Comparison of ENCODE assay signal across 29 cellular contexts in the genomic region with DNA sequence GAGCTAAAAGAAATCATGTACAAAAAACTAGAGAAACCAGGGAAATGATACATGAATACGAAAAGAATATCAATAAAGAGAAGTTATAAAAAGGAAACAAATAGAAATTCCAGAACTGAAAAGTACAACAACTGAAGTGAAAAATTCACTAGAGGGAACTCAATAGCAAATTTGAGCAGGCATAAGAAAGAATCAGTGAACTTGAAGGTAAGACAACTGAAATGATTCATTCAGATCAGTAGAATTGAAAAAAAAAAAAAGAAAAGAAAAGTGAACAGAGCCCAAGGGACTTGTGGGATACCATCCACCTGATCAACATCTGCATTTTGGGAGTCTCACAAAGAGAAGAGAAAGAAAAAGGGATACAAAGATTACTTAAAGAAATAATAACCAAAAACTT.
"Had no signal": no experiment of that assay in that cellular context is flagged by ENCODE, and none has a peak within 500 bp of the region (broad histone marks: within the 10 kb centered on the region; RNA-seq: fewer than 3 reads in every experiment).

No MANE protein-coding gene starts in this region.

- H3K4me1 ChIP-seq: neural progenitor cell, parathyroid adenoma, psoas muscle, sigmoid colon, suprapubic skin, testis, tibial artery, transverse colon, upper lobe of right lung, uterus had no signal

- H3K79me2 ChIP-seq: parathyroid adenoma had no signal

- H3K27ac Mint-ChIP-seq: naive B cell; natural killer cell treated with Interleukin-12 subunit alpha and Interleukin-12 subunit beta and Interleukin-15 and Interleukin-18, amount 100 ng/mL, for 72 hours; neural progenitor cell; progenitor cell of endocrine pancreas; stimulated activated effector memory CD8-positive, alpha-beta T cell treated with anti-CD3 and anti-CD28 coated beads, Interleukin-12 subunit alpha, Interleukin-12 subunit beta, amount 100 ng/mL, for 72 hours; stimulated activated naive CD8-positive, alpha-beta T cell treated with anti-CD3 and anti-CD28 coated beads, Interleukin-15, amount 100 ng/mL, for 72 hours; type B pancreatic cell had no signal

- H2AFZ ChIP-seq: parathyroid adenoma had no signal

- H3K9ac ChIP-seq: neural progenitor cell, parathyroid adenoma had no signal

- H3K9me3 ChIP-seq: ovary, sigmoid colon, suprapubic skin, testis, transverse colon, uterus had no signal

- H3K27me3 ChIP-seq: neural progenitor cell, ovary, sigmoid colon, suprapubic skin, testis, transverse colon, upper lobe of right lung, uterus had no signal

- H3K4me3 ChIP-seq: neural progenitor cell, ovary, psoas muscle, sigmoid colon, suprapubic skin, testis, tibial artery, transverse colon, upper lobe of right lung, uterus had no signal

- H3K27me3 Mint-ChIP-seq: naive B cell had no signal

- H3K4me2 ChIP-seq: neural progenitor cell had no signal

- H3K27ac ChIP-seq: neural progenitor cell, ovary, parathyroid adenoma, psoas muscle, sigmoid colon, suprapubic skin, testis, tibial artery, transverse colon, upper lobe of right lung, uterus had no signal

- H3K4me1 Mint-ChIP-seq: naive thymus-derived CD8-positive, alpha-beta T cell; neural progenitor cell; stimulated activated effector memory CD8-positive, alpha-beta T cell treated with anti-CD3 and anti-CD28 coated beads, Interleukin-12 subunit alpha, Interleukin-12 subunit beta, amount 100 ng/mL, for 72 hours; stimulated activated naive CD8-positive, alpha-beta T cell treated with anti-CD3 and anti-CD28 coated beads, Interleukin-15, amount 100 ng/mL, for 72 hours had no signal

- DNase-seq: naive B cell; naive thymus-derived CD8-positive, alpha-beta T cell; occipital lobe; ovary; posterior cingulate gyrus; psoas muscle; right cardiac atrium; sigmoid colon; small intestine; stimulated activated CD4-positive, alpha-beta T cell treated with anti-CD3 and anti-CD28 coated beads, Interleukin-15, amount 100 ng/mL, for 24 hours; stimulated activated CD4-positive, alpha-beta T cell treated with anti-CD3 and anti-CD28 coated beads, Interleukin-2, amount 100 ng/mL, for 24 hours; stimulated activated CD4-positive, alpha-beta T cell treated with anti-CD3 and anti-CD28 coated beads, Interleukin-2, amount 100 ng/mL, for 48 hours; stimulated activated CD4-positive, alpha-beta T cell treated with anti-CD3 and anti-CD28 coated beads, Interleukin-4, amount 100 ng/mL, for 24 hours; stimulated activated naive CD4-positive, alpha-beta T cell; stimulated activated naive CD8-positive, alpha-beta T cell treated with anti-CD3 and anti-CD28 coated beads, Interleukin-15, amount 100 ng/mL, for 72 hours; stimulated activated naive CD8-positive, alpha-beta T cell treated with anti-CD3 and anti-CD28 coated beads, Interleukin-15, Interleukin-2, amounts not matched to agents 100 U/mL and 50 U/mL, for 24 hours; substantia nigra; testis; tibial artery; transverse colon; upper lobe of right lung; uterus had no signal

- H3K4me3 Mint-ChIP-seq: naive B cell; naive thymus-derived CD8-positive, alpha-beta T cell; natural killer cell treated with Interleukin-12 subunit alpha and Interleukin-12 subunit beta and Interleukin-15 and Interleukin-18, amount 100 ng/mL, for 72 hours; neural progenitor cell; stimulated activated effector memory CD8-positive, alpha-beta T cell treated with anti-CD3 and anti-CD28 coated beads, Interleukin-12 subunit alpha, Interleukin-12 subunit beta, amount 100 ng/mL, for 72 hours; stimulated activated naive CD8-positive, alpha-beta T cell treated with anti-CD3 and anti-CD28 coated beads, Interleukin-15, amount 100 ng/mL, for 72 hours; type B pancreatic cell had no signal

- H3K36me3 ChIP-seq: neural progenitor cell, ovary, sigmoid colon, suprapubic skin, tibial artery, transverse colon, upper lobe of right lung, uterus had no signal

- H3K36me3 Mint-ChIP-seq: neural progenitor cell; stimulated activated effector memory CD8-positive, alpha-beta T cell treated with anti-CD3 and anti-CD28 coated beads, Interleukin-12 subunit alpha, Interleukin-12 subunit beta, amount 100 ng/mL, for 72 hours; type B pancreatic cell had no signal

- FAIRE-seq: small intestine had no signal

- ATAC-seq: naive thymus-derived CD8-positive, alpha-beta T cell; natural killer cell treated with Interleukin-12 subunit alpha and Interleukin-12 subunit beta and Interleukin-15 and Interleukin-18, amount 100 ng/mL, for 72 hours; psoas muscle; right cardiac atrium; stimulated activated effector memory CD8-positive, alpha-beta T cell treated with anti-CD3 and anti-CD28 coated beads, Interleukin-12 subunit alpha, Interleukin-12 subunit beta, amount 100 ng/mL, for 72 hours; stimulated activated naive CD8-positive, alpha-beta T cell treated with anti-CD3 and anti-CD28 coated beads, Interleukin-15, amount 100 ng/mL, for 72 hours; stimulated activated naive CD8-positive, alpha-beta T cell treated with anti-CD3 and anti-CD28 coated beads, Interleukin-15, Interleukin-2, amounts not matched to agents 100 U/mL and 50 U/mL, for 24 hours; upper lobe of right lung had no signal

- H3K9me3 Mint-ChIP-seq: natural killer cell treated with Interleukin-12 subunit alpha and Interleukin-12 subunit beta and Interleukin-15 and Interleukin-18, amount 100 ng/mL, for 72 hours; type B pancreatic cell had no signal
